ENCODE assay signal across 8 cellular contexts in genomic region chr2:232522014-232522854, GRCh38. TPM values are rescaled to one million over a fixed set of nuclear protein-coding genes. Genes with fewer than 3 reads are reported as not detected.
A peak's percentile ranks its signal among the peaks of the same experiment; 100 is the strongest.
DNase-seq lines count a peak whose midpoint lies in the region; ATAC-seq and TF ChIP-seq lines count a peak whose summit lies in the region.

No MANE protein-coding gene starts in this region.

- H3K27ac ChIP-seq in neutrophil, result no peak overlapping the region
- H3K27ac ChIP-seq in thoracic aorta, result no peak overlapping the region

- peak; percentile 45 for DNase-seq in ELR (ENCODE audit: low read depth)
- DNase-seq in activated CD8-positive, alpha-beta memory T cell treated with anti-CD3 and anti-CD28 coated beads, Interleukin-2, amount 50 U/mL, for 1 hour (ENCODE audit: extremely low read depth), result peak; percentile 19
- peak; percentile 40 to 74 for DNase-seq in erythroblast (lab: John Stamatoyannopoulos, UW)
- no peak for DNase-seq in thoracic aorta (ENCODE audit: low spot score)
- no peak for DNase-seq in A172 (ENCODE audit: low spot score)

- TF ChIP-seq POLR2A in erythroblast (IDR thresholded peaks at IDR 0.05; ENCODE audit: low read length), result no peak

- H3K4me1 ChIP-seq in neutrophil (ENCODE audit: control insufficient read depth in 1 of 2, insufficient read depth in 1 of 2, low read depth in 1 of 2, low read length in 1 of 2) (peaks cover 0 to 9% of the 10 kb centered on the region in 2 experiments), thoracic aorta (ENCODE audit: control insufficient read depth in 1 of 2, low read depth in 2 of 2) (peaks cover 7 to 33% of the 10 kb centered on the region in 2 donors)

- no peaks in the 10 kb centered on the region for H3K36me3 ChIP-seq in neutrophil
- no peaks in the 10 kb centered on the region for H3K36me3 ChIP-seq in thoracic aorta

- TF ChIP-seq CTCF in LNCAP (IDR thresholded peaks at IDR 0.05) (peak; percentile 80), neutrophil (IDR thresholded peaks at IDR 0.05) (peak; percentile 75), thoracic aorta (IDR thresholded peaks at IDR 0.05) (peak; percentile 89)

- H3K9me3 ChIP-seq in neutrophil (no peaks in the 10 kb centered on the region), thoracic aorta (no peaks in the 10 kb centered on the region)

- no peak for ATAC-seq in thoracic aorta (ENCODE audit: insufficient number of reproducible peaks, low FRiP score, low read depth)
- ATAC-seq in GM21723 (IDR thresholded peaks at IDR 0.05; ENCODE audit: unreplicated experiment), result no peak

- H3K27me3 ChIP-seq in neutrophil (peaks cover 88% of the 10 kb centered on the region), thoracic aorta (replicated peaks; ENCODE audit: insufficient read depth) (peaks cover 17% of the 10 kb centered on the region)

- H3K4me3 ChIP-seq in neutrophil (ENCODE audit: low read depth in 1 of 2, low read length in 1 of 2) (peak overlapping the region in 1 of 2 experiments; percentile 7), thoracic aorta (peak overlapping the region; percentile 65)

RNA-seq across cellular contexts. Expression of gene PRSS56, which starts 2.0 kb away (rescaled TPM):
- not detected for total RNA-seq in thoracic aorta
- not detected in 2 replicates for total RNA-seq in A172 (2014; rRNA removed; shearing (Covaris generic))

RNA-seq across cellular contexts. Expression of gene CHRND, which starts 3.7 kb away (rescaled TPM):
- not detected for total RNA-seq in thoracic aorta
- not detected in 2 replicates for total RNA-seq in A172 (2014; rRNA removed; shearing (Covaris generic))

RNA-seq across cellular contexts. Expression of gene CHRNG, which starts 17.3 kb away (rescaled TPM):
- not detected for total RNA-seq in thoracic aorta
- total RNA-seq in A172 (2014; rRNA removed; shearing (Covaris generic)), result not detected in 2 replicates

RNA-seq across cellular contexts. Expression of gene TIGD1, which starts 28.1 kb away (rescaled TPM):
- total RNA-seq in thoracic aorta, result 1 to 10 TPM; 1.8 to 3.1 TPM
- total RNA-seq in A172 (2014; rRNA removed; shearing (Covaris generic)), result 11.5 and 11.8 TPM in 2 replicates

RNA-seq across cellular contexts. Expression of gene EIF4E2, which starts 28.3 kb away (rescaled TPM):
- 10 to 100 TPM; 42.2 to 51.1 TPM for total RNA-seq in thoracic aorta
- total RNA-seq in A172 (2014; rRNA removed; shearing (Covaris generic)), result 122 and 140 TPM in 2 replicates

Comparison
In these comparisons a context has a peak if more than half of its experiments do, and no peak if none do; other contexts are left out.
1. DNase-seq: peak in ELR (single experiment), activated CD8-positive, alpha-beta memory T cell treated with anti-CD3 and anti-CD28 coated beads, Interleukin-2, amount 50 U/mL, for 1 hour (single experiment) and erythroblast (2 of 2); none in thoracic aorta (single experiment) and A172 (single experiment).
2. Peak in every context shown above with its lines, with median percentiles within 50 percentile points of each other: CTCF ChIP-seq.